Comparison of ENCODE assay signal across 17 cellular contexts in the genomic region with DNA sequence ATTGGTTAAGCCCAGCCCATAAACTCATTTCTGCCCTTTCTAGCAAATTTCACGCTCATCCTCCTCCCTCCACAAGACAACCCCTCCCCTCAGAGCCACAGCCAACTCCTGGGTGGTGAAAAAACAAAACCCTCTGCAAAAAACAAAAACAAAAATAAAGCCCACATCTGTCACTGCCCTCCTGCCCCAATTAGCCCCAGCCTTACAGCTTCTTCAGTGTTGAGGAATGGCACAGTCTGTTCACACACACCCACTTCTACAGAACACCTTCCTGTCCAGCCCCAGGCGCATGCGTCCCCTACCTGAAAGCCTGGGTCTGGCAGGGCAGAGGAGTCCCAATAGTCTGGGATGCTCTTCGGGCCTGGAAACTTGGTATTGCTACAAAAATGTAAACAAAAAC. TPM values are rescaled to one million over a fixed set of nuclear protein-coding genes. Genes with fewer than 3 reads are reported as not detected.
DNase-seq lines count a peak whose midpoint lies in the region; ATAC-seq and TF ChIP-seq lines count a peak whose summit lies in the region.
"Had no signal": no experiment of that assay in that cellular context is flagged by ENCODE, and none has a peak within 500 bp of the region (broad histone marks: within the 10 kb centered on the region; RNA-seq: fewer than 3 reads in every experiment).

No MANE protein-coding gene starts in this region.

- ATAC-seq in stimulated activated naive CD8-positive, alpha-beta T cell treated with anti-CD3 and anti-CD28 coated beads, Interleukin-15, Interleukin-2, amounts not matched to agents 100 U/mL and 50 U/mL, for 24 hours: no peak

- no TSS peak for BruUV-seq in MCF 10A (replicated peaks; lab: Mats Ljungman, UMichigan)

- POLR2A ChIA-PET in MCF 10A (lab: Yijun Ruan, JAX): no interaction called here

- H3K27me3 Mint-ChIP-seq in T-helper 2 cell treated with Interferon-gamma antibody and Interleukin-4, amounts not matched to agents 5 μg/mL and 100 μg/mL, for 36 hours (ENCODE audit: low read depth): no peaks in the 10 kb centered on the region
- no peaks in the 10 kb centered on the region for H3K27me3 Mint-ChIP-seq in stimulated activated naive CD8-positive, alpha-beta T cell treated with anti-CD3 and anti-CD28 coated beads, Interleukin-15, Interleukin-2, amounts not matched to agents 100 ng/mL and 50 ng/mL, for 24 hours
- no peaks in the 10 kb centered on the region for H3K27me3 Mint-ChIP-seq in osteocyte (ENCODE audit: unreplicated experiment)
- H3K27me3 Mint-ChIP-seq in MCF 10A (ENCODE audit: insufficient read depth, unreplicated experiment): no peaks in the 10 kb centered on the region

- H3K4me1 Mint-ChIP-seq in T-helper 2 cell treated with Interferon-gamma antibody and Interleukin-4, amounts not matched to agents 5 μg/mL and 100 μg/mL, for 36 hours (ENCODE audit: low read depth): peaks cover 8% of the 10 kb centered on the region
- H3K4me1 Mint-ChIP-seq in stimulated activated naive CD8-positive, alpha-beta T cell treated with anti-CD3 and anti-CD28 coated beads, Interleukin-15, Interleukin-2, amounts not matched to agents 100 ng/mL and 50 ng/mL, for 24 hours (ENCODE audit: low read depth): peaks cover 8% of the 10 kb centered on the region
- H3K4me1 Mint-ChIP-seq in osteocyte (ENCODE audit: unreplicated experiment): peaks cover 3% of the 10 kb centered on the region
- H3K4me1 Mint-ChIP-seq in MCF 10A (ENCODE audit: insufficient read depth, unreplicated experiment): peaks cover 9% of the 10 kb centered on the region

- no peaks in the 10 kb centered on the region for H3K9me3 Mint-ChIP-seq in T-helper 2 cell treated with Interferon-gamma antibody and Interleukin-4, amounts not matched to agents 5 μg/mL and 100 μg/mL, for 36 hours
- H3K9me3 Mint-ChIP-seq in stimulated activated naive CD8-positive, alpha-beta T cell treated with anti-CD3 and anti-CD28 coated beads, Interleukin-15, Interleukin-2, amounts not matched to agents 100 ng/mL and 50 ng/mL, for 24 hours: no peaks in the 10 kb centered on the region
- H3K9me3 Mint-ChIP-seq in osteocyte (ENCODE audit: unreplicated experiment): no peaks in the 10 kb centered on the region
- H3K9me3 Mint-ChIP-seq in MCF 10A (ENCODE audit: unreplicated experiment): no peaks in the 10 kb centered on the region
- H3K9me3 Mint-ChIP-seq: CD14-positive monocyte had no signal

- peaks cover 55% of the 10 kb centered on the region for H3K36me3 Mint-ChIP-seq in T-helper 2 cell treated with Interferon-gamma antibody and Interleukin-4, amounts not matched to agents 5 μg/mL and 100 μg/mL, for 36 hours (ENCODE audit: low read depth)
- H3K36me3 Mint-ChIP-seq in stimulated activated naive CD8-positive, alpha-beta T cell treated with anti-CD3 and anti-CD28 coated beads, Interleukin-15, Interleukin-2, amounts not matched to agents 100 ng/mL and 50 ng/mL, for 24 hours (ENCODE audit: low read depth): peaks cover 44% of the 10 kb centered on the region
- H3K36me3 Mint-ChIP-seq in osteocyte (ENCODE audit: unreplicated experiment): peaks cover 35% of the 10 kb centered on the region
- peaks cover 44% of the 10 kb centered on the region for H3K36me3 Mint-ChIP-seq in MCF 10A (ENCODE audit: insufficient read depth, unreplicated experiment)

- no peak overlapping the region for H3K4me3 Mint-ChIP-seq in T-helper 2 cell treated with Interferon-gamma antibody and Interleukin-4, amounts not matched to agents 5 μg/mL and 100 μg/mL, for 36 hours
- H3K4me3 Mint-ChIP-seq in stimulated activated naive CD8-positive, alpha-beta T cell treated with anti-CD3 and anti-CD28 coated beads, Interleukin-15, Interleukin-2, amounts not matched to agents 100 ng/mL and 50 ng/mL, for 24 hours: no peak overlapping the region
- H3K4me3 Mint-ChIP-seq in osteocyte (ENCODE audit: unreplicated experiment) (no peak overlapping the region), MCF 10A (ENCODE audit: unreplicated experiment) (no peak overlapping the region)
- H3K4me3 Mint-ChIP-seq: CD14-positive monocyte had no signal

- intact Hi-C loops in MCF 10A (cut with micrococcal nuclease): no loop called here

- DNase-seq in T-helper 2 cell treated with Interferon-gamma antibody and Interleukin-4, amounts not matched to agents 5 μg/mL and 100 μg/mL, for 36 hours (ENCODE audit: low spot score): no peak
- DNase-seq in T-helper 2 cell: no peak
- no peak for DNase-seq in stimulated activated naive CD8-positive, alpha-beta T cell treated with anti-CD3 and anti-CD28 coated beads, Interleukin-15, Interleukin-2, amounts not matched to agents 100 U/mL and 50 U/mL, for 24 hours
- peak; percentile 63 for DNase-seq in osteocyte (ENCODE audit: extremely low spot score, unreplicated experiment)
- DNase-seq in MCF 10A (ENCODE audit: unreplicated experiment): no peak
- DNase-seq in AG08396 (ENCODE audit: low spot score): no peak
- DNase-seq: GM23248, H7, NCI-H1092 treated with DMSO at 0.1 percent for 48 hours, NCI-H1436, NCI-H187, NCI-H2081 treated with DMSO at 0.1 percent for 48 hours, NCI-H2171 treated with DMSO at 0.1 percent for 48 hours, NCI-H774, SIG-M5 had no signal

- no peak for TF ChIP-seq CTCF in osteocyte (IDR thresholded peaks at IDR 0.05)
- TF ChIP-seq CTCF in MCF 10A (IDR thresholded peaks at IDR 0.05; ENCODE audit: unreplicated experiment): no peak

- CTCF ChIA-PET in MCF 10A (lab: Yijun Ruan, JAX): no interaction called here

- peak overlapping the region; percentile 13 for H3K27ac Mint-ChIP-seq in T-helper 2 cell treated with Interferon-gamma antibody and Interleukin-4, amounts not matched to agents 5 μg/mL and 100 μg/mL, for 36 hours
- peak overlapping the region; percentile 11 for H3K27ac Mint-ChIP-seq in stimulated activated naive CD8-positive, alpha-beta T cell treated with anti-CD3 and anti-CD28 coated beads, Interleukin-15, Interleukin-2, amounts not matched to agents 100 ng/mL and 50 ng/mL, for 24 hours
- H3K27ac Mint-ChIP-seq in osteocyte (ENCODE audit: unreplicated experiment): no peak overlapping the region
- H3K27ac Mint-ChIP-seq in MCF 10A (ENCODE audit: low read depth, unreplicated experiment): no peak overlapping the region

RNA-seq across cellular contexts. Expression of gene PARP12, which starts 34.4 kb away (rescaled TPM):
- total RNA-seq in osteocyte (26.9 and 27.5 TPM in 2 replicates), MCF 10A (2022) (35.0 and 41.4 TPM in 2 replicates)

Comparison
In these comparisons a context has a peak if more than half of its experiments do, and no peak if none do; other contexts are left out.
1. H3K27ac Mint-ChIP-seq: peak in T-helper 2 cell treated with Interferon-gamma antibody and Interleukin-4, amounts not matched to agents 5 μg/mL and 100 μg/mL, for 36 hours (single experiment) and stimulated activated naive CD8-positive, alpha-beta T cell treated with anti-CD3 and anti-CD28 coated beads, Interleukin-15, Interleukin-2, amounts not matched to agents 100 ng/mL and 50 ng/mL, for 24 hours (single experiment); none in osteocyte (single experiment) and MCF 10A (single experiment).